In genomic region chr3:11820540-11821041, GRCh38 we compare ENCODE assay signal across 8 cellular contexts. TPM values are rescaled to one million over a fixed set of nuclear protein-coding genes. Genes with fewer than 3 reads are reported as not detected.
DNase-seq lines count a peak whose midpoint lies in the region; ATAC-seq and TF ChIP-seq lines count a peak whose summit lies in the region.
"Had no signal": no experiment of that assay in that cellular context is flagged by ENCODE, and none has a peak within 500 bp of the region (broad histone marks: within the 10 kb centered on the region; RNA-seq: fewer than 3 reads in every experiment).

No MANE protein-coding gene starts in this region.

- no peaks in the 10 kb centered on the region for H3K27me3 Mint-ChIP-seq in H9 (ENCODE audit: low read depth)

- no peak overlapping the region for H2AFZ ChIP-seq in H9 (ENCODE audit: low read length)

- H3K23me2 ChIP-seq in H9 (ENCODE audit: insufficient read length, low read depth, low read length, poor library complexity, severe bottlenecking) = no peaks in the 10 kb centered on the region

- no peak overlapping the region for H3K4ac ChIP-seq in H9 (ENCODE audit: low read depth, low read length)

- no peaks in the 10 kb centered on the region for H3K9me3 Mint-ChIP-seq in H9

- no peak overlapping the region for H4K5ac ChIP-seq in H9 (ENCODE audit: insufficient read length, low read depth, low read length)

- no peaks in the 10 kb centered on the region for H3K79me2 ChIP-seq in H9 (ENCODE audit: insufficient read depth, low read length)

- no peak overlapping the region for H3K9ac ChIP-seq in H9 (ENCODE audit: extremely low read depth, insufficient read length, low read length)

- ATAC-seq in GM18511 (IDR thresholded peaks at IDR 0.05; ENCODE audit: unreplicated experiment) (peak; percentile 91), GM19328 (IDR thresholded peaks at IDR 0.05; ENCODE audit: unreplicated experiment) (no peak), omental fat pad (ENCODE audit: low FRiP score) (no peak), right cardiac atrium (no peak)

- H4K8ac ChIP-seq in H9 (replicated peaks; ENCODE audit: insufficient read length, low read depth, low read length) = no peak overlapping the region

- TF ChIP-seq POLR2A in ovary (IDR thresholded peaks at IDR 0.05) = no peak

- no peak overlapping the region for H3K4me2 ChIP-seq in H9 (ENCODE audit: insufficient read depth, insufficient read length, low read length)

- no peaks in the 10 kb centered on the region for H3K4me1 ChIP-seq in H9 (ENCODE audit: insufficient read depth, low read length)
- no peaks in the 10 kb centered on the region for H3K4me1 ChIP-seq in ovary (ENCODE audit: insufficient read depth)
- H3K4me1 ChIP-seq in right cardiac atrium (ENCODE audit: control insufficient read depth, insufficient read depth, low read length) = no peaks in the 10 kb centered on the region

- TF ChIP-seq CTCF in H9 (conservative IDR thresholded peaks at IDR 0.05) (peak; percentile 31; the same call in 2 of the 3 replicates), ovary (IDR thresholded peaks at IDR 0.05) (no peak), omental fat pad (IDR thresholded peaks at IDR 0.05) (no peak)

- intact Hi-C loops in ovary (cut with DNase I) (no loop called here), right cardiac atrium (cut with DNase I) (no loop called here)

- no peak overlapping the region for H4K91ac ChIP-seq in H9 (ENCODE audit: insufficient read length, low read depth, low read length)

- no peak overlapping the region for H2BK120ac ChIP-seq in H9 (ENCODE audit: low read depth, low read length, poor library complexity, severe bottlenecking)

- no peak overlapping the region for H2BK15ac ChIP-seq in H9 (ENCODE audit: low read depth, low read length)

- H3K4me1 Mint-ChIP-seq in H9 = no peaks in the 10 kb centered on the region

- no peak for TF ChIP-seq EP300 in ovary (IDR thresholded peaks at IDR 0.05)

- no peak overlapping the region for H3K14ac ChIP-seq in H9 (ENCODE audit: insufficient read depth, low read length)

- H3K23ac ChIP-seq in H9 (ENCODE audit: insufficient read length, low read depth, low read length) = no peak overlapping the region

- H3K9me3 ChIP-seq in H9 (ENCODE audit: control insufficient read depth, low read depth, low read length) (no peaks in the 10 kb centered on the region), ovary (no peaks in the 10 kb centered on the region), right cardiac atrium (ENCODE audit: control insufficient read depth, low read length) (no peaks in the 10 kb centered on the region)
- H3K9me3 ChIP-seq: heart left ventricle had no signal

- H3K79me1 ChIP-seq in H9 (ENCODE audit: insufficient read depth, low read depth, low read length, poor library complexity, severe bottlenecking) = no peaks in the 10 kb centered on the region

- peak; percentile 30 for DNase-seq in H9
- DNase-seq in SW480 (ENCODE audit: low spot score) = peak; percentile 3
- peak in 4 of 5 donors; percentile 32 to 50 (median 40) for DNase-seq in ovary
- no peak for DNase-seq in omental fat pad (ENCODE audit: low spot score)
- DNase-seq in right cardiac atrium = no peak
- DNase-seq: heart left ventricle had no signal

- no CpG with 5 or more reads among the region's 3 CpGs for WGBS in H9 (ENCODE audit: extremely low coverage, insufficient read length, low lambda C conversion rate)
- 11 to 22% (median 12%) methylated on average over 3 of the region's 3 CpGs for WGBS in ovary, 3 donors
- WGBS in right cardiac atrium = 74% methylated on average over 3 of the region's 3 CpGs

- no peaks in the 10 kb centered on the region for H3K36me3 ChIP-seq in ovary

- H2AK5ac ChIP-seq in H9 (ENCODE audit: insufficient read length, low read length) = no peak overlapping the region

- no peak overlapping the region for H3K56ac ChIP-seq in H9 (ENCODE audit: insufficient read length, low read depth, low read length)

- no peak overlapping the region for H3K27ac Mint-ChIP-seq in H9

- no peak overlapping the region for H2BK20ac ChIP-seq in H9 (ENCODE audit: low read depth, low read length, poor library complexity, severe bottlenecking)

- no peak overlapping the region for H3K4me3 ChIP-seq in ovary
- H3K4me3 ChIP-seq in right cardiac atrium (ENCODE audit: low read length) = no peak overlapping the region
- H3K4me3 ChIP-seq: heart left ventricle had no signal

- no peak overlapping the region for H3K27ac ChIP-seq in H9 (ENCODE audit: insufficient read length, low read depth, low read length)
- no peak overlapping the region for H3K27ac ChIP-seq in ovary
- H3K27ac ChIP-seq in right cardiac atrium (ENCODE audit: low read length) = no peak overlapping the region
- H3K27ac ChIP-seq: heart left ventricle had no signal

- no peaks in the 10 kb centered on the region for H3K27me3 ChIP-seq in H9 (ENCODE audit: insufficient read depth, low read length)
- no peaks in the 10 kb centered on the region for H3K27me3 ChIP-seq in ovary
- no peaks in the 10 kb centered on the region for H3K27me3 ChIP-seq in right cardiac atrium (ENCODE audit: control insufficient read depth, insufficient read depth)
- H3K27me3 ChIP-seq: heart left ventricle had no signal

- no peak overlapping the region for H2BK12ac ChIP-seq in H9 (ENCODE audit: insufficient read length, low read depth, low read length)

- no peak overlapping the region for H3K18ac ChIP-seq in H9 (ENCODE audit: insufficient read length, low read depth, low read length)

- H3T11ph ChIP-seq in H9 (ENCODE audit: low read length) = no peak overlapping the region

- H3K4me3 Mint-ChIP-seq in H9 = no peak overlapping the region

- no peaks in the 10 kb centered on the region for H4K20me1 ChIP-seq in H9 (ENCODE audit: control insufficient read depth, insufficient read depth, insufficient read length)

- H2BK5ac ChIP-seq in H9 (ENCODE audit: insufficient read length, low read length) = no peak overlapping the region

- peaks cover 2 to 40% (median 27%) of the 10 kb centered on the region in 3 experiments; a peak in 5 of 7 replicates for H3K36me3 Mint-ChIP-seq in H9 (ENCODE audit: insufficient read depth in 1 of 3, low read depth in 3 of 3)

RNA-seq across cellular contexts. Expression of gene TAMM41, which starts 26.1 kb away (rescaled TPM):
- total RNA-seq in H9 (2021) (23.5 and 24.3 TPM in 2 replicates), ovary (10 to 100 TPM; 10.6 to 29.2 (median 23.7) TPM), omental fat pad (10 to 100 TPM in 1 of 4 donors, 1 to 10 TPM in 3; 5.2 to 17.2 (median 9.3) TPM), right cardiac atrium (10 to 100 TPM in 3 of 4 donors, 1 to 10 TPM in 1; 9.8 to 11.1 (median 10.8) TPM)
- polyA plus RNA-seq in ovary (10 to 100 TPM; 17.2 to 18.5 TPM), right cardiac atrium (9.9 TPM)

Comparison
In these comparisons a context has a peak if more than half of its experiments do, and no peak if none do; other contexts are left out.
1. DNase-seq: peak in H9 (single experiment), SW480 (single experiment) and ovary (4 of 5); none in omental fat pad (single experiment) and right cardiac atrium (0 of 3).